In the genomic region with DNA sequence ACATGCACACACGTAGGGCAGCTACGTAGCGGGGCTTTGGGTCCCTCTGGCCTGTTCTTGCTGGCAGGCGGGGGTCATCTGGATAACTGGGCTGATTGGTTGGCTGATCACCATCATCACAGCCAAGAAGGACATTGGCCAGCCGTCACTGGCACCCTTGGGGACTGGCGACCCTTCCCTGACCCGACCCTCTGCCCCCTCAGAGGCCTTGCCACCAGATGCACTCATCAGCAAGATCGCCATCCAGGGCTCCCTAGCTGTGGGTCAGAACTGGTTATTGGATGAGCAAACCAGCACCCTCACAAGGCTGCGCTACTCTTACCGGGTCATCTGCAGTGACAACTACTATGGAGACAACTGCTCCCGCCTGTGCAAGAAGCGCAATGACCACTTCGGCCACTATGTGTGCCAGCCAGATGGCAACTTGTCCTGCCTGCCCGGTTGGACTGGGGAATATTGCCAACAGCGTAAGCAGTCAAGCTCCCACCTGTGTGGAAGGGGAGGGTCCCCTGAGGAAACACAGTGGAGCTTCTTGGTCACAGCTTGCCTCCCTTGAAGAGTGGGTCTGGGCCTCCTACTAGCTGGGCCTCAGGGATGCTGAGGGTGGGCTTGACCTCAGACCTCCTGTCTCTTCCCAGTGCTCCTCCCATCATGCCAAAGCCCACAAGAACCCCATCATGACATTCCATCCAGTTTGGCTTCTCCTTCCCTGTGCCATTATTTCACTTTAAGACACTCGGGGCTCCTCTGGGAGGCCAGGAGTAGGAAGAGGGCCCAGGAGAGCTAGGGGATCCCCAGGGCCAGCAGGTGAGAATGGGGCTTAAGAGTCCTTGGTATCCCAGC, we compare ENCODE assay signal across 8 cellular contexts. TPM values are rescaled to one million over a fixed set of nuclear protein-coding genes. Genes with fewer than 3 reads are reported as not detected.
DNase-seq lines count a peak whose midpoint lies in the region; ATAC-seq and TF ChIP-seq lines count a peak whose summit lies in the region.
"Had no signal": no experiment of that assay in that cellular context is flagged by ENCODE, and none has a peak within 500 bp of the region (broad histone marks: within the 10 kb centered on the region; RNA-seq: fewer than 3 reads in every experiment).

No MANE protein-coding gene starts in this region.

- no peak overlapping the region for H3K27ac Mint-ChIP-seq in GM23338
- H3K27ac Mint-ChIP-seq in T-helper 17 cell = no peak overlapping the region
- H3K27ac Mint-ChIP-seq in immature natural killer cell = no peak overlapping the region

- no peaks in the 10 kb centered on the region for H3K9me2 ChIP-seq in GM23338 (ENCODE audit: insufficient read depth)

- DNase-seq in GM23338 (ENCODE audit: low spot score) (no peak), T-helper 17 cell (no peak), immature natural killer cell (no peak), HuH-7.5 (ENCODE audit: low spot score) (no peak)
- DNase-seq: cortex of kidney had no signal

- H3F3A ChIP-seq in GM23338 (replicated peaks; ENCODE audit: low read depth) = peaks cover 19% of the 10 kb centered on the region

- H4K20me1 ChIP-seq in GM23338 (replicated peaks; ENCODE audit: insufficient read depth) = peaks cover 14% of the 10 kb centered on the region; the same call in 1 of the 2 replicates

- H3K4me2 ChIP-seq in GM23338 = peak overlapping the region; percentile 99

- H3K4me1 ChIP-seq in GM23338 (ENCODE audit: insufficient read depth) = peaks cover 22% of the 10 kb centered on the region

- peak overlapping the region; percentile 88; the same call in 1 of the 2 replicates for H3K4me3 ChIP-seq in GM23338
- peak overlapping the region in 6 of 7 experiments; percentile 10 to 47 (median 37) for H3K4me3 ChIP-seq in skin epidermis

- TF ChIP-seq CTCF in GM23338 (conservative IDR thresholded peaks at IDR 0.05; ENCODE audit: low read depth in 2 of 2) = no peak

- H3K27me3 Mint-ChIP-seq in GM23338 (ENCODE audit: insufficient read depth, low read depth, poor library complexity) (peaks cover 83% of the 10 kb centered on the region), T-helper 17 cell (peaks cover 53% of the 10 kb centered on the region), immature natural killer cell (ENCODE audit: low read depth in 3 of 3) (peaks cover 12 to 24% (median 21%) of the 10 kb centered on the region in 3 donors)

- H3K36me3 ChIP-seq in GM23338 (ENCODE audit: insufficient read depth) = no peaks in the 10 kb centered on the region

- ATAC-seq in GM23338 (no peak), T-helper 17 cell (no peak), GM21576 (IDR thresholded peaks at IDR 0.05; ENCODE audit: unreplicated experiment) (no peak), GM19328 (IDR thresholded peaks at IDR 0.05; ENCODE audit: unreplicated experiment) (no peak)

- H3K79me2 ChIP-seq in GM23338 (replicated peaks; ENCODE audit: insufficient read depth) = no peaks in the 10 kb centered on the region

- H3K27ac ChIP-seq in GM23338 (ENCODE audit: low read depth) = no peak overlapping the region
- H3K27ac ChIP-seq in skin epidermis = peak overlapping the region in 4 of 21 experiments; percentile 7 to 68 (median 18)

- H3K36me3 Mint-ChIP-seq in GM23338 (ENCODE audit: low read depth) (no peaks in the 10 kb centered on the region; the same call in 2 of the 3 replicates), T-helper 17 cell (ENCODE audit: low read depth) (peaks cover 5% of the 10 kb centered on the region), immature natural killer cell (peaks cover 0 to 4% (median 0%) of the 10 kb centered on the region in 3 donors)

- no peak overlapping the region for H2AFZ ChIP-seq in GM23338

- H3K9me3 ChIP-seq in T-helper 17 cell (ENCODE audit: control insufficient read depth, low read length, poor library complexity, severe bottlenecking) = no peaks in the 10 kb centered on the region

- H3K27me3 ChIP-seq in GM23338 (ENCODE audit: insufficient read depth) = peaks cover 73% of the 10 kb centered on the region

- H3K4me1 Mint-ChIP-seq in GM23338 (peaks cover 35% of the 10 kb centered on the region), T-helper 17 cell (peaks cover 28% of the 10 kb centered on the region), immature natural killer cell (peaks cover 50 to 51% of the 10 kb centered on the region in 2 donors)

- H3K9me3 Mint-ChIP-seq in GM23338 (no peaks in the 10 kb centered on the region; the same call in 2 of the 3 replicates), immature natural killer cell (no peaks in the 10 kb centered on the region)

- H3K4me3 Mint-ChIP-seq in GM23338 (peak overlapping the region; percentile 78), T-helper 17 cell (peak overlapping the region; percentile 88), immature natural killer cell (peak overlapping the region in 4 of 5 donors; percentile 52 to 76 (median 68))

TF ChIP-seq in GM23338, 12 proteins besides CTCF, POLR2A, EP300 and RAD21 (continues in another document):
- no peak for TF ChIP-seq EZH2phosphoT487 (IDR thresholded peaks at IDR 0.05; ENCODE audit: unreplicated experiment)
- TF ChIP-seq, protein P1, sequence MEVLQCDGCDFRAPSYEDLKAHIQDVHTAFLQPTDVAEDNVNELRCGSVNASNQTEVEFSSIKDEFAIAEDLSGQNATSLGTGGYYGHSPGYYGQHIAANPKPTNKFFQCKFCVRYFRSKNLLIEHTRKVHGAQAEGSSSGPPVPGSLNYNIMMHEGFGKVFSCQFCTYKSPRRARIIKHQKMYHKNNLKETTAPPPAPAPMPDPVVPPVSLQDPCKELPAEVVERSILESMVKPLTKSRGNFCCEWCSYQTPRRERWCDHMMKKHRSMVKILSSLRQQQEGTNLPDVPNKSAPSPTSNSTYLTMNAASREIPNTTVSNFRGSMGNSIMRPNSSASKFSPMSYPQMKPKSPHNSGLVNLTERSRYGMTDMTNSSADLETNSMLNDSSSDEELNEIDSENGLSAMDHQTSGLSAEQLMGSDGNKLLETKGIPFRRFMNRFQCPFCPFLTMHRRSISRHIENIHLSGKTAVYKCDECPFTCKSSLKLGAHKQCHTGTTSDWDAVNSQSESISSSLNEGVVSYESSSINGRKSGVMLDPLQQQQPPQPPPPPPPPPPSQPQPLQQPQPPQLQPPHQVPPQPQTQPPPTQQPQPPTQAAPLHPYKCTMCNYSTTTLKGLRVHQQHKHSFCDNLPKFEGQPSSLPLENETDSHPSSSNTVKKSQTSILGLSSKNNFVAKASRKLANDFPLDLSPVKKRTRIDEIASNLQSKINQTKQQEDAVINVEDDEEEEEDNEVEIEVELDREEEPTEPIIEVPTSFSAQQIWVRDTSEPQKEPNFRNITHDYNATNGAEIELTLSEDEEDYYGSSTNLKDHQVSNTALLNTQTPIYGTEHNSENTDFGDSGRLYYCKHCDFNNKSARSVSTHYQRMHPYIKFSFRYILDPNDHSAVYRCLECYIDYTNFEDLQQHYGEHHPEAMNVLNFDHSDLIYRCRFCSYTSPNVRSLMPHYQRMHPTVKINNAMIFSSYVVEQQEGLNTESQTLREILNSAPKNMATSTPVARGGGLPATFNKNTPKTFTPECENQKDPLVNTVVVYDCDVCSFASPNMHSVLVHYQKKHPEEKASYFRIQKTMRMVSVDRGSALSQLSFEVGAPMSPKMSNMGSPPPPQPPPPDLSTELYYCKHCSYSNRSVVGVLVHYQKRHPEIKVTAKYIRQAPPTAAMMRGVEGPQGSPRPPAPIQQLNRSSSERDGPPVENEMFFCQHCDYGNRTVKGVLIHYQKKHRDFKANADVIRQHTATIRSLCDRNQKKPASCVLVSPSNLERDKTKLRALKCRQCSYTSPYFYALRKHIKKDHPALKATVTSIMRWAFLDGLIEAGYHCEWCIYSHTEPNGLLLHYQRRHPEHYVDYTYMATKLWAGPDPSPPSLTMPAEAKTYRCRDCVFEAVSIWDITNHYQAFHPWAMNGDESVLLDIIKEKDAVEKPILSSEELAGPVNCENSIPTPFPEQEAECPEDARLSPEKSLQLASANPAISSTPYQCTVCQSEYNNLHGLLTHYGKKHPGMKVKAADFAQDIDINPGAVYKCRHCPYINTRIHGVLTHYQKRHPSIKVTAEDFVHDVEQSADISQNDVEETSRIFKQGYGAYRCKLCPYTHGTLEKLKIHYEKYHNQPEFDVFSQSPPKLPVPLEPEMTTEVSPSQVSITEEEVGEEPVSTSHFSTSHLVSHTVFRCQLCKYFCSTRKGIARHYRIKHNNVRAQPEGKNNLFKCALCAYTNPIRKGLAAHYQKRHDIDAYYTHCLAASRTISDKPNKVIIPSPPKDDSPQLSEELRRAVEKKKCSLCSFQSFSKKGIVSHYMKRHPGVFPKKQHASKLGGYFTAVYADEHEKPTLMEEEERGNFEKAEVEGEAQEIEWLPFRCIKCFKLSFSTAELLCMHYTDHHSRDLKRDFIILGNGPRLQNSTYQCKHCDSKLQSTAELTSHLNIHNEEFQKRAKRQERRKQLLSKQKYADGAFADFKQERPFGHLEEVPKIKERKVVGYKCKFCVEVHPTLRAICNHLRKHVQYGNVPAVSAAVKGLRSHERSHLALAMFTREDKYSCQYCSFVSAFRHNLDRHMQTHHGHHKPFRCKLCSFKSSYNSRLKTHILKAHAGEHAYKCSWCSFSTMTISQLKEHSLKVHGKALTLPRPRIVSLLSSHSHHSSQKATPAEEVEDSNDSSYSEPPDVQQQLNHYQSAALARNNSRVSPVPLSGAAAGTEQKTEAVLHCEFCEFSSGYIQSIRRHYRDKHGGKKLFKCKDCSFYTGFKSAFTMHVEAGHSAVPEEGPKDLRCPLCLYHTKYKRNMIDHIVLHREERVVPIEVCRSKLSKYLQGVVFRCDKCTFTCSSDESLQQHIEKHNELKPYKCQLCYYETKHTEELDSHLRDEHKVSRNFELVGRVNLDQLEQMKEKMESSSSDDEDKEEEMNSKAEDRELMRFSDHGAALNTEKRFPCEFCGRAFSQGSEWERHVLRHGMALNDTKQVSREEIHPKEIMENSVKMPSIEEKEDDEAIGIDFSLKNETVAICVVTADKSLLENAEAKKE (CRISPR knock-in tag; IDR thresholded peaks at IDR 0.05) = no peak

RNA-seq across cellular contexts. Expression of a gene that starts 2.4 kb away (rescaled TPM):
- total RNA-seq in GM23338 (2014; rRNA removed; shearing (Covaris generic)) = 0.31 and 0.62 TPM in 2 replicates
- polyA plus RNA-seq in GM23338 (2016; fragmentation: Nextera tagmentation; extraction: Ambion mirVana) (0.64 and 0.99 TPM in 2 replicates), immature natural killer cell (not detected)
- not detected for total RNA-seq in T-helper 17 cell

RNA-seq across cellular contexts. Expression of a gene that starts 21.8 kb away (rescaled TPM):
- total RNA-seq in GM23338 (2014; rRNA removed; shearing (Covaris generic)) = 112 and 124 TPM in 2 replicates
- polyA plus RNA-seq in GM23338 (2016; fragmentation: Nextera tagmentation; extraction: Ambion mirVana) (73.0 and 74.4 TPM in 2 replicates), immature natural killer cell (under 1 TPM in 1 of 3 donors, not detected in 2; 0.77 TPM)
- total RNA-seq in T-helper 17 cell = under 1 TPM; 0.35 to 0.70 TPM

RNA-seq across cellular contexts. Expression of a gene that starts 37.3 kb away (rescaled TPM):
- 39.4 and 42.5 TPM in 2 replicates for total RNA-seq in GM23338 (2014; rRNA removed; shearing (Covaris generic))
- polyA plus RNA-seq in GM23338 (2016; fragmentation: Nextera tagmentation; extraction: Ambion mirVana) (4.7 and 5.9 TPM in 2 replicates), immature natural killer cell (10 to 100 TPM; 20.8 to 36.8 (median 35.3) TPM)
- total RNA-seq in T-helper 17 cell = 10 to 100 TPM; 13.6 to 18.4 TPM

RNA-seq across cellular contexts. Expression of a gene that starts 57.5 kb away (rescaled TPM):
- total RNA-seq in GM23338 (2014; rRNA removed; shearing (Covaris generic)) = 2.9 and 4.7 TPM in 2 replicates
- polyA plus RNA-seq in GM23338 (2016; fragmentation: Nextera tagmentation; extraction: Ambion mirVana) = 3.0 and 4.4 TPM in 2 replicates
- under 1 TPM in 1 of 2 donors, not detected in 1; 0.18 TPM for total RNA-seq in T-helper 17 cell
- not detected for polyA plus RNA-seq in immature natural killer cell

Comparison
In these comparisons a context has a peak if more than half of its experiments do, and no peak if none do; other contexts are left out.
1. RNA of a gene that starts 21.8 kb away (total RNA-seq): 112 to 124 TPM in GM23338; 0.35 to 0.70 TPM in T-helper 17 cell; every median in the first group is over 10 times any median in the second.
2. Peak in every context shown above with its lines, with median percentiles within 50 percentile points of each other: H3K4me3 Mint-ChIP-seq.